In genomic region chr4:7553280-7553679, GRCh38 we compare ENCODE assay signal across 39 cellular contexts.
"Had no signal": no experiment of that assay in that cellular context is flagged by ENCODE, and none has a peak within 500 bp of the region (broad histone marks: within the 10 kb centered on the region; RNA-seq: fewer than 3 reads in every experiment).

No MANE protein-coding gene starts in this region.

- H3K36me3 ChIP-seq: brain microvascular endothelial cell, breast epithelium, cardiac muscle cell had no signal

- FAIRE-seq: astrocyte, colon had no signal

- DNase-seq: activated CD4-positive, alpha-beta memory T cell treated with anti-CD3 and anti-CD28 coated beads, Interleukin-2, amount 10 ng/mL, durations not matched to agents 7 days and 5 days; activated CD4-positive, alpha-beta T cell treated with anti-CD3 and anti-CD28 coated beads for 1 hour; activated CD4-positive, alpha-beta T cell treated with anti-CD3 and anti-CD28 coated beads for 36 hours; activated CD4-positive, alpha-beta T cell treated with anti-CD3 and anti-CD28 coated beads for 48 hours; activated CD4-positive, alpha-beta T cell treated with anti-CD3 and anti-CD28 coated beads, Interleukin-2, amount 10 ng/mL, durations not matched to agents 7 days and 5 days; activated CD4-positive, alpha-beta T cell treated with anti-CD3 and anti-CD28 coated beads, Interleukin-2, amount 50 U/mL, for 48 hours; activated CD4-positive, CD25-positive, alpha-beta regulatory T cell; activated CD8-positive, alpha-beta memory T cell treated with anti-CD3 and anti-CD28 coated beads for 24 hours; activated CD8-positive, alpha-beta memory T cell treated with anti-CD3 and anti-CD28 coated beads, Interleukin-2, amount 10 ng/mL, durations not matched to agents 7 days and 5 days; activated CD8-positive, alpha-beta memory T cell treated with anti-CD3 and anti-CD28 coated beads, Interleukin-2, amount 50 U/mL, for 48 hours; activated CD8-positive, alpha-beta T cell treated with anti-CD3 and anti-CD28 coated beads, Interleukin-2, amount 10 ng/mL, durations not matched to agents 7 days and 5 days; activated effector memory CD4-positive, alpha-beta T cell treated with Interleukin-2 at 50 U/mL for 16 hours; activated gamma-delta T cell; activated naive CD4-positive, alpha-beta T cell treated with anti-CD3 and anti-CD28 coated beads, Interleukin-2, amount 50 U/mL, for 16 hours; activated naive CD4-positive, alpha-beta T cell treated with Interleukin-2 at 50 U/mL for 16 hours; activated naive CD8-positive, alpha-beta T cell treated with anti-CD3 and anti-CD28 coated beads, Interleukin-2, amount 10 ng/mL, durations not matched to agents 7 days and 5 days; activated naive CD8-positive, alpha-beta T cell treated with anti-CD3 and anti-CD28 coated beads, Interleukin-2, amount 50 U/mL, for 24 hours; activated T-cell treated with anti-CD3 and anti-CD28 coated beads, Interleukin-2, amount 50 U/mL, for 24 hours; activated T-cell treated with anti-CD3 and anti-CD28 coated beads, Interleukin-2, amount 50 U/mL, for 48 hours; amniotic stem cell; body of pancreas; brain microvascular endothelial cell; caudate nucleus; cerebellar nuclear complex; T-helper 1 cell; T-helper 2 cell; T-helper 9 cell; WERI-Rb-1 had no signal

- H3K4me3 Mint-ChIP-seq: activated CD4-positive, alpha-beta memory T cell treated with anti-CD3 and anti-CD28 coated beads, Interleukin-2, amount 10 ng/mL, durations not matched to agents 7 days and 5 days; activated CD4-positive, alpha-beta T cell treated with anti-CD3 and anti-CD28 coated beads for 36 hours; activated CD4-positive, alpha-beta T cell treated with anti-CD3 and anti-CD28 coated beads, Interleukin-2, amount 10 ng/mL, durations not matched to agents 7 days and 5 days; activated CD8-positive, alpha-beta memory T cell treated with anti-CD3 and anti-CD28 coated beads, Interleukin-2, amount 10 ng/mL, durations not matched to agents 7 days and 5 days; activated CD8-positive, alpha-beta T cell treated with anti-CD3 and anti-CD28 coated beads, Interleukin-2, amount 10 ng/mL, durations not matched to agents 7 days and 5 days; activated naive CD8-positive, alpha-beta T cell; activated naive CD8-positive, alpha-beta T cell treated with anti-CD3 and anti-CD28 coated beads, Interleukin-2, amount 10 ng/mL, durations not matched to agents 7 days and 5 days; activated naive CD8-positive, alpha-beta T cell treated with anti-CD3 and anti-CD28 coated beads, Interleukin-2, amount 50 U/mL, for 24 hours; activated T-cell treated with anti-CD3 and anti-CD28 coated beads, Interleukin-2, amount 50 U/mL, for 24 hours; central memory CD8-positive, alpha-beta T cell; T-helper 1 cell treated with Interleukin-12 subunit alpha and Interleukin-12 subunit beta and Interleukin-4 antibody, amounts not matched to agents 30 μg/mL and 1 μg/mL, for 36 hours; T-helper 2 cell treated with Interferon-gamma antibody and Interleukin-4, amounts not matched to agents 5 μg/mL and 100 μg/mL, for 36 hours; WTC11 had no signal

- H3K4me1 Mint-ChIP-seq: activated CD4-positive, alpha-beta memory T cell treated with anti-CD3 and anti-CD28 coated beads, Interleukin-2, amount 10 ng/mL, durations not matched to agents 7 days and 5 days; activated CD4-positive, alpha-beta T cell treated with anti-CD3 and anti-CD28 coated beads for 36 hours; activated CD4-positive, alpha-beta T cell treated with anti-CD3 and anti-CD28 coated beads, Interleukin-2, amount 10 ng/mL, durations not matched to agents 7 days and 5 days; activated CD8-positive, alpha-beta memory T cell treated with anti-CD3 and anti-CD28 coated beads, Interleukin-2, amount 10 ng/mL, durations not matched to agents 7 days and 5 days; activated naive CD8-positive, alpha-beta T cell treated with anti-CD3 and anti-CD28 coated beads, Interleukin-2, amount 10 ng/mL, durations not matched to agents 7 days and 5 days; activated naive CD8-positive, alpha-beta T cell treated with anti-CD3 and anti-CD28 coated beads, Interleukin-2, amount 50 U/mL, for 24 hours; central memory CD8-positive, alpha-beta T cell; WTC11 had no signal

- H3K4me1 ChIP-seq: body of pancreas, breast epithelium had no signal

- H3K27me3 ChIP-seq: body of pancreas, brain microvascular endothelial cell, breast epithelium, cardiac muscle cell had no signal

- H3K27ac Mint-ChIP-seq: activated CD4-positive, alpha-beta memory T cell treated with anti-CD3 and anti-CD28 coated beads, Interleukin-2, amount 10 ng/mL, durations not matched to agents 7 days and 5 days; activated CD4-positive, alpha-beta T cell treated with anti-CD3 and anti-CD28 coated beads for 36 hours; activated CD4-positive, alpha-beta T cell treated with anti-CD3 and anti-CD28 coated beads, Interleukin-2, amount 10 ng/mL, durations not matched to agents 7 days and 5 days; activated CD8-positive, alpha-beta memory T cell treated with anti-CD3 and anti-CD28 coated beads, Interleukin-2, amount 10 ng/mL, durations not matched to agents 7 days and 5 days; activated CD8-positive, alpha-beta T cell treated with anti-CD3 and anti-CD28 coated beads, Interleukin-2, amount 10 ng/mL, durations not matched to agents 7 days and 5 days; activated naive CD8-positive, alpha-beta T cell; activated naive CD8-positive, alpha-beta T cell treated with anti-CD3 and anti-CD28 coated beads, Interleukin-2, amount 10 ng/mL, durations not matched to agents 7 days and 5 days; activated naive CD8-positive, alpha-beta T cell treated with anti-CD3 and anti-CD28 coated beads, Interleukin-2, amount 50 U/mL, for 24 hours; activated T-cell treated with anti-CD3 and anti-CD28 coated beads, Interleukin-2, amount 50 U/mL, for 24 hours; activated T-helper 2 cell treated with anti-CD3 and anti-CD28 coated beads, Interferon-gamma antibody, Interleukin-2, Interleukin-4, amounts not matched to agents 10 μg/mL and 5 μg/mL and 100 μg/mL, durations not matched to agents 14 hours and 24 hours and 36 hours; T-helper 1 cell treated with Interleukin-12 subunit alpha and Interleukin-12 subunit beta and Interleukin-4 antibody, amounts not matched to agents 30 μg/mL and 1 μg/mL, for 36 hours; T-helper 2 cell treated with Interferon-gamma antibody and Interleukin-4, amounts not matched to agents 5 μg/mL and 100 μg/mL, for 36 hours; WTC11 had no signal

- H3K27me3 Mint-ChIP-seq: activated CD4-positive, alpha-beta memory T cell treated with anti-CD3 and anti-CD28 coated beads, Interleukin-2, amount 10 ng/mL, durations not matched to agents 7 days and 5 days; activated CD4-positive, alpha-beta T cell treated with anti-CD3 and anti-CD28 coated beads, Interleukin-2, amount 10 ng/mL, durations not matched to agents 7 days and 5 days; activated CD8-positive, alpha-beta memory T cell treated with anti-CD3 and anti-CD28 coated beads, Interleukin-2, amount 10 ng/mL, durations not matched to agents 7 days and 5 days; activated naive CD8-positive, alpha-beta T cell treated with anti-CD3 and anti-CD28 coated beads, Interleukin-2, amount 10 ng/mL, durations not matched to agents 7 days and 5 days; activated naive CD8-positive, alpha-beta T cell treated with anti-CD3 and anti-CD28 coated beads, Interleukin-2, amount 50 U/mL, for 24 hours had no signal

- H3K27ac ChIP-seq: body of pancreas, brain microvascular endothelial cell, breast epithelium, cardiac muscle cell, WERI-Rb-1 had no signal

- H3K4me3 ChIP-seq: body of pancreas, breast epithelium, cardiac muscle cell had no signal

- ATAC-seq: activated CD4-positive, alpha-beta T cell treated with anti-CD3 and anti-CD28 coated beads for 36 hours; activated CD4-positive, CD25-positive, alpha-beta regulatory T cell treated with anti-CD3 and anti-CD28 coated beads, Interleukin-2, amount 50 U/mL, for 24 hours; activated CD8-positive, alpha-beta memory T cell treated with anti-CD3 and anti-CD28 coated beads, Interleukin-2, amount 10 ng/mL, durations not matched to agents 7 days and 5 days; activated CD8-positive, alpha-beta T cell treated with anti-CD3 and anti-CD28 coated beads, Interleukin-2, amount 10 ng/mL, durations not matched to agents 7 days and 5 days; activated naive CD8-positive, alpha-beta T cell treated with anti-CD3 and anti-CD28 coated beads, Interleukin-2, amount 50 U/mL, for 24 hours; body of pancreas; WTC11 had no signal
